Comparison of ENCODE assay signal across 10 cellular contexts in the genomic region with DNA sequence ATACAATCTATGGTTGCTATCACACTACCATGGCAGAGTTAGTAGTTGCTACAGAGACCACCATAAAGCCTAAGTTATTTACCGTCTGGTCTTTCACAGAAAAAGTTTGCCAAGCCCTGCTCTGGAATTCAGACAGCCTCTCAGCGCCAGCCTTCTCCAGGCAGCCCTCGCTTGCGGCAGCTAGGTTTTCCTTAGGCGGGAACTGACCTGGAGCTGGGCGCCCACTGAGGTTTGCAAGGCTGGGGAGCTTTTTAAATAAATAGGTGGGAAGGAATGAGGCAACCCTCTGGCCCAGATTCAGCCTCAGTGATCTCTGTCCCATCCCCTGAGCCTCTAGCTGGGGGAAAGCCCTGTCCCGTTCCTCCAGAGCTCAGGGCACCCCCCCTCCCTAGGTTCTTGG. TPM values are rescaled to one million over a fixed set of nuclear protein-coding genes. Genes with fewer than 3 reads are reported as not detected.
DNase-seq lines count a peak whose midpoint lies in the region; ATAC-seq, FAIRE-seq and TF ChIP-seq lines count a peak whose summit lies in the region.
"Had no signal": no experiment of that assay in that cellular context is flagged by ENCODE, and none has a peak within 500 bp of the region (broad histone marks: within the 10 kb centered on the region; RNA-seq: fewer than 3 reads in every experiment).

No MANE protein-coding gene starts in this region.

- TF ChIP-seq EP300 in GM12878 (IDR thresholded peaks at IDR 0.05; ENCODE audit: borderline replicate concordance in 1 of 2, control insufficient read depth in 1 of 2, low read depth in 2 of 2, low read length in 2 of 2) (no peak), tibial nerve (IDR thresholded peaks at IDR 0.05) (no peak)

- H3K9ac ChIP-seq in GM12878 (ENCODE audit: control insufficient read depth, insufficient read depth, low read length): peak overlapping the region; percentile 95
- H3K9ac ChIP-seq in mucosa of stomach (ENCODE audit: low read length): peak overlapping the region; percentile 75

- BruUV-seq in GM12878 (replicated peaks; lab: Mats Ljungman, UMichigan): TSS peak; percentile 49

- H3K9me3 Mint-ChIP-seq in activated naive CD4-positive, alpha-beta T cell treated with anti-CD3 and anti-CD28 coated beads, Interleukin-2, amount 50 U/mL, for 24 hours: no peaks in the 10 kb centered on the region
- H3K9me3 Mint-ChIP-seq in activated naive CD4-positive, alpha-beta T cell treated with anti-CD3 and anti-CD28 coated beads, Interleukin-2, amount 50 U/mL, for 72 hours: no peaks in the 10 kb centered on the region
- H3K9me3 Mint-ChIP-seq: stimulated activated naive CD8-positive, alpha-beta T cell treated with anti-CD3 and anti-CD28 coated beads, Interleukin-15, amount 100 ng/mL, for 72 hours had no signal

- in situ Hi-C loops in GM12878 (cut with MboI): no loop called here
- in situ Hi-C loops in ACHN (cut with HindIII; ENCODE audit: low pct_ligation_motif_present, low pct_unique_long_range_greater_than_20kb, low sequenced_read_pairs): no loop called here

- H3K4me1 Mint-ChIP-seq in activated naive CD4-positive, alpha-beta T cell treated with anti-CD3 and anti-CD28 coated beads, Interleukin-2, amount 50 U/mL, for 24 hours: peaks cover 10% of the 10 kb centered on the region

- no peaks in the 10 kb centered on the region for H3K36me3 Mint-ChIP-seq in activated naive CD4-positive, alpha-beta T cell treated with anti-CD3 and anti-CD28 coated beads, Interleukin-2, amount 50 U/mL, for 24 hours
- H3K36me3 Mint-ChIP-seq in activated naive CD4-positive, alpha-beta T cell treated with anti-CD3 and anti-CD28 coated beads, Interleukin-2, amount 50 U/mL, for 72 hours: no peaks in the 10 kb centered on the region

- no peak overlapping the region for H2AFZ ChIP-seq in GM12878 (ENCODE audit: control insufficient read depth, low read depth, low read length)

- H3K4me1 ChIP-seq in GM12878 (ENCODE audit: control insufficient read depth, insufficient read depth, low read length) (peaks cover 4% of the 10 kb centered on the region; the same call in 1 of the 2 replicates), mucosa of stomach (ENCODE audit: control insufficient read depth, insufficient read depth, low read length) (peaks cover 24% of the 10 kb centered on the region), tibial nerve (peaks cover 0 to 22% (median under 1%) of the 10 kb centered on the region in 4 donors)

- H3K27me3 ChIP-seq in GM12878 (replicated peaks in 1 of 2; ENCODE audit: control insufficient read depth in 2 of 2, insufficient read depth in 2 of 2, low read length in 1 of 2) (no peaks in the 10 kb centered on the region; a peak in 1 of 4 replicates), mucosa of stomach (ENCODE audit: control insufficient read depth, insufficient read depth, low read length) (no peaks in the 10 kb centered on the region), tibial nerve (peaks cover 0 to 4% of the 10 kb centered on the region in 2 donors)

- H3K4me2 ChIP-seq in GM12878 (ENCODE audit: control insufficient read depth, insufficient read depth): peak overlapping the region; percentile 93

- WGBS in GM12878 (ENCODE audit: insufficient coverage, insufficient replicate concordance, low lambda C conversion rate, missing lambda C conversion rate): under 1% methylated on average over 7 of the region's 7 CpGs
- 56 to 65% methylated on average over 7 of the region's 7 CpGs for WGBS in tibial nerve, 2 donors

- ATAC-seq in activated naive CD4-positive, alpha-beta T cell treated with anti-CD3 and anti-CD28 coated beads, Interleukin-2, amount 50 U/mL, for 72 hours: no peak
- peak; percentile 1 for ATAC-seq in GM12878

- no peak for FAIRE-seq in GM12878 (lab: Jason Lieb, UNC)

- H3K4me3 ChIP-seq in GM12878: peak overlapping the region; percentile 96
- H3K4me3 ChIP-seq in mucosa of stomach (ENCODE audit: low read length): peak overlapping the region; percentile 51
- H3K4me3 ChIP-seq in tibial nerve: peak overlapping the region; percentile 50 to 81 (median 64)

- H3K27ac ChIP-seq in GM12878 (ENCODE audit: control insufficient read depth, insufficient read depth) (peak overlapping the region; percentile 96), tibial nerve (peak overlapping the region; percentile 72 to 88 (median 81))

- TF ChIP-seq CTCF in GM12878 (IDR thresholded peaks at IDR 0.05 in 2 of 3, conservative IDR thresholded peaks at IDR 0.05 in 1 of 3; ENCODE audit: control insufficient read depth in 2 of 3, extremely low read depth in 1 of 3, insufficient read depth in 1 of 3, low read depth in 3 of 3, low read length in 3 of 3) (no peak), tibial nerve (IDR thresholded peaks at IDR 0.05) (no peak)

- no peaks in the 10 kb centered on the region for H4K20me1 ChIP-seq in GM12878 (ENCODE audit: control insufficient read depth, insufficient read depth)

- TF ChIP-seq RAD21 in GM12878 (IDR thresholded peaks at IDR 0.05; ENCODE audit: insufficient read depth, low read depth, low read length): no peak

- TF ChIP-seq POLR2A in GM12878 (IDR thresholded peaks at IDR 0.05; ENCODE audit: low read depth, low read length) (no peak), tibial nerve (IDR thresholded peaks at IDR 0.05) (no peak)

- POLR2A ChIA-PET in GM12878 (lab: Charles Lee): interaction anchor here (0.8 to 3.2 kb wide), 7 partner anchors 8 to 895 kb away, joined by 3 to 40 read pairs (median 10); a partner anchor contains a TSS

- RAD21 ChIA-PET in GM12878 (lab: Charles Lee; ENCODE audit: unreplicated experiment): interaction anchor here (0.6 to 2.8 kb wide), 8 partner anchors 35 to 70 kb away, joined by 3 to 53 read pairs (median 6); a partner anchor contains a TSS

- H3K9me3 ChIP-seq in GM12878 (replicated peaks; ENCODE audit: control insufficient read depth, insufficient read depth, low read length) (no peaks in the 10 kb centered on the region), mucosa of stomach (ENCODE audit: control insufficient read depth, low read length) (no peaks in the 10 kb centered on the region), tibial nerve (no peaks in the 10 kb centered on the region)

- peaks cover 2% of the 10 kb centered on the region for H3K27me3 Mint-ChIP-seq in activated naive CD4-positive, alpha-beta T cell treated with anti-CD3 and anti-CD28 coated beads, Interleukin-2, amount 50 U/mL, for 24 hours

- H3K36me3 ChIP-seq in GM12878 (ENCODE audit: control insufficient read depth in 2 of 2, insufficient read depth in 2 of 2, low read length in 1 of 2): no peaks in the 10 kb centered on the region
- no peaks in the 10 kb centered on the region for H3K36me3 ChIP-seq in mucosa of stomach (ENCODE audit: control insufficient read depth, insufficient read depth, low read length)
- H3K36me3 ChIP-seq in tibial nerve: no peaks in the 10 kb centered on the region

- H3K4me3 Mint-ChIP-seq in activated naive CD4-positive, alpha-beta T cell treated with anti-CD3 and anti-CD28 coated beads, Interleukin-2, amount 50 U/mL, for 24 hours: peak overlapping the region; percentile 39

- SMC1A ChIA-PET in GM12878 (lab: Charles Lee; ENCODE audit: uncharacterized antibody, unreplicated experiment): interaction anchor here (0.7 to 6.6 kb wide), 8 partner anchors 33 to 1001 kb away, joined by 3 to 79 read pairs (median 3); no protein-coding TSS in a partner anchor

- no peak for DNase-seq in activated naive CD4-positive, alpha-beta T cell treated with anti-CD3 and anti-CD28 coated beads, Interleukin-2, amount 50 U/mL, for 72 hours (ENCODE audit: low spot score in 2 of 2)
- DNase-seq in GM12878 (ENCODE audit: low read depth, low spot score): no peak
- DNase-seq in tibial nerve (ENCODE audit: low spot score in 2 of 2): no peak
- no peak for DNase-seq in NCI-H2029 (lab: John Stamatoyannopoulos, UW)
- no peak for DNase-seq in HuH-7.5 (ENCODE audit: low spot score)
- DNase-seq in ACHN: no peak
- DNase-seq: NCI-H446; stimulated activated naive CD8-positive, alpha-beta T cell treated with anti-CD3 and anti-CD28 coated beads, Interleukin-15, amount 100 ng/mL, for 72 hours had no signal

- H3K79me2 ChIP-seq in GM12878 (ENCODE audit: control insufficient read depth, insufficient read depth, low read length): peaks cover 52% of the 10 kb centered on the region

- no peak overlapping the region for H3K27ac Mint-ChIP-seq in activated naive CD4-positive, alpha-beta T cell treated with anti-CD3 and anti-CD28 coated beads, Interleukin-2, amount 50 U/mL, for 24 hours
- H3K27ac Mint-ChIP-seq in activated naive CD4-positive, alpha-beta T cell treated with anti-CD3 and anti-CD28 coated beads, Interleukin-2, amount 50 U/mL, for 72 hours: no peak overlapping the region
- H3K27ac Mint-ChIP-seq: stimulated activated naive CD8-positive, alpha-beta T cell treated with anti-CD3 and anti-CD28 coated beads, Interleukin-15, amount 100 ng/mL, for 72 hours had no signal

- CTCF ChIA-PET in GM12878 (lab: Yijun Ruan, JAX): interaction anchor here (0.7 to 2.5 kb wide), 8 partner anchors 8 to 241 kb away, joined by 3 to 43 read pairs (median 4); no protein-coding TSS in a partner anchor

- intact Hi-C loops in GM12878 (cut with micrococcal nuclease; ENCODE audit: unreplicated experiment): loop anchor here (2.0 kb wide), 1 partner anchor 71 kb away; a partner anchor contains a TSS

TF ChIP-seq in GM12878, 131 proteins besides CTCF, POLR2A, EP300 and RAD21 (continues in another document):
- TF ChIP-seq PAX5 (IDR thresholded peaks at IDR 0.05; ENCODE audit: borderline replicate concordance, low read depth, low read length): no peak

RNA-seq across cellular contexts. Expression of a gene that starts 1.2 kb away (rescaled TPM):
- total RNA-seq in activated naive CD4-positive, alpha-beta T cell treated with anti-CD3 and anti-CD28 coated beads, Interleukin-2, amount 50 U/mL, for 72 hours: 10 to 100 TPM in 1 of 2 donors, 1 to 10 TPM in 1; 8.4 to 11.1 TPM
- total RNA-seq in GM12878 (2013; cell fraction: nucleolus; rRNA removed): 537 and 552 TPM in 2 replicates
- 978 and 1,037 TPM in 2 replicates for total RNA-seq in GM12878 (2014; rRNA removed)
- total RNA-seq in GM12878 (2014; rRNA removed; fragmentation: Illumina TruSeq; extraction: Trizol): 431 and 454 TPM in 2 replicates
- total RNA-seq in GM12878 (2021): 510 and 512 TPM in 2 replicates
- polyA plus RNA-seq in GM12878 (2011; ENCODE audit: low read depth): 365 TPM
- 1,085 and 1,212 TPM in 2 replicates for polyA plus RNA-seq in GM12878 (2011; rRNA removed)
- 1,125 and 1,816 TPM in 2 replicates for polyA plus RNA-seq in GM12878 (2011; cell fraction: cytosol; rRNA removed)
- 2,323 and 2,526 TPM in 2 replicates for polyA plus RNA-seq in GM12878 (2011; cell fraction: nucleus; rRNA removed)
- 535 and 663 TPM in 2 replicates for polyA plus RNA-seq in GM12878 (2012)
- 738 and 761 TPM in 2 replicates for polyA plus RNA-seq in GM12878 (2014; fragmentation: Illumina TruSeq; extraction: Trizol)
- 10 to 100 TPM; 30.2 to 88.2 TPM for polyA plus RNA-seq in GM12878 (2014; fragmentation: Nextera tagmentation; extraction: Ambion mirVana)
- polyA plus RNA-seq in GM12878 (2014; rRNA removed): 983 and 1,098 TPM in 2 replicates
- polyA plus RNA-seq in GM12878 (2016; fragmentation: Nextera tagmentation; extraction: Ambion mirVana): 100 to 1,000 TPM; 505 to 526 TPM
- 591 and 663 TPM in 2 replicates for polyA minus RNA-seq in GM12878 (2011; rRNA and poly(A)+ RNA removed)
- polyA minus RNA-seq in GM12878 (2011; cell fraction: cytosol; rRNA and poly(A)+ RNA removed): 223 and 239 TPM in 2 replicates
- 381 and 500 TPM in 2 replicates for polyA minus RNA-seq in GM12878 (2011; cell fraction: nucleus; rRNA and poly(A)+ RNA removed)
- 100 to 1,000 TPM in 3 of 4 donors, 10 to 100 TPM in 1; 73.8 to 333 (median 239) TPM for total RNA-seq in tibial nerve

Comparison
In these comparisons a context has a peak if more than half of its experiments do, and no peak if none do; other contexts are left out.
1. RNA of a gene that starts 1.2 kb away (total RNA-seq): 431 to 1,037 TPM in GM12878 and 73.8 to 333 TPM in tibial nerve; 8.4 to 11.1 TPM in activated naive CD4-positive, alpha-beta T cell treated with anti-CD3 and anti-CD28 coated beads, Interleukin-2, amount 50 U/mL, for 72 hours; every median in the first group is over 4 times any median in the second.
2. Peak in every context shown above with its lines, with median percentiles within 50 percentile points of each other: H3K4me3 ChIP-seq.